19 cellular contexts compared by ENCODE assay signal in the genomic region with DNA sequence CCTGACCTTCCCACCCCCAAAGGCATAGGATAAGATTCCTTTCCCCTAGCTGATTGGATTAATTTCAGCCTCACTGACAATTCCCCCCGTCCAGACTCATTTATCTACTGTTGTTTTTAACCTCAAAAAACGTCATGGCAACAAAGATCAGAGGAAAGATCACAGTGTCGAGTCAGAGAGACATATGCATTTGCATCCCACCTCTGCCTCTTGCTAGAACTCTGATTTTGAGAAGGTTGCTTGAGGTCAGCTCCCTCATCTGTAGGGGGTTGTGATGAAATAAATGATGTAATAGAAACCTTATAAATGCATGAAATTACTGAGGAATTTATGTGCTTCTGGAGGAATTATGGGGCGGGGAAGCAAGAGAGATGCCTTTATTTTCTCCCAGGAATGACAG. TPM values are rescaled to one million over a fixed set of nuclear protein-coding genes. Genes with fewer than 3 reads are reported as not detected.
A peak's percentile ranks its signal among the peaks of the same experiment; 100 is the strongest.
DNase-seq lines count a peak whose midpoint lies in the region; ATAC-seq and TF ChIP-seq lines count a peak whose summit lies in the region.
"Had no signal": no experiment of that assay in that cellular context is flagged by ENCODE, and none has a peak within 500 bp of the region (broad histone marks: within the 10 kb centered on the region; RNA-seq: fewer than 3 reads in every experiment).

No MANE protein-coding gene starts in this region.

- peaks cover under 1 to 50% (median 33%) of the 10 kb centered on the region in 10 experiments; a peak in 18 of 20 replicates for H3K4me1 ChIP-seq in BLaER1 treated with 17β-estradiol and CSF1 and Interleukin-3, amounts not matched to agents 10 nM and 100 nM
- no peaks in the 10 kb centered on the region for H3K4me1 ChIP-seq in mesenchymal stem cell (ENCODE audit: control insufficient read depth, insufficient read depth, low read depth, low read length)
- no peaks in the 10 kb centered on the region for H3K4me1 ChIP-seq in upper lobe of right lung
- H3K4me1 ChIP-seq: BE2C had no signal

- H4K8ac ChIP-seq in mesenchymal stem cell (ENCODE audit: low read length): no peak overlapping the region

- H3K79me1 ChIP-seq in mesenchymal stem cell (replicated peaks; ENCODE audit: low read length, poor library complexity, severe bottlenecking): no peaks in the 10 kb centered on the region

- DNase-seq in NCI-H146 (lab: John Stamatoyannopoulos, UW) (peak; percentile 7), NCI-H146 treated with DMSO at 0.1 percent for 48 hours (lab: John Stamatoyannopoulos, UW; ENCODE audit: unreplicated experiment) (no peak), NCI-H69 (lab: John Stamatoyannopoulos, UW) (peak; percentile 45), mesenchymal stem cell (no peak), upper lobe of right lung (no peak)
- DNase-seq in stimulated activated CD4-positive, alpha-beta T cell treated with anti-CD3 and anti-CD28 coated beads, Interleukin-4, amount 100 ng/mL, for 4 hours: no peak
- DNase-seq: 8988T; BE2C; CD8-positive, alpha-beta memory T cell; DND-41; GDM1; GOT3; NCI-H1105; NCI-H187 treated with DMSO at 0.1 percent for 48 hours; PC-3 had no signal

- H2BK12ac ChIP-seq in mesenchymal stem cell (ENCODE audit: low read length in 2 of 2): no peak overlapping the region

- whole genome bisulfite sequencing in mesenchymal stem cell: 57% methylated on average over 3 of the region's 4 CpGs

- H3K18ac ChIP-seq in mesenchymal stem cell (ENCODE audit: low read depth in 1 of 2, low read length in 2 of 2): no peak overlapping the region

- H3K4me2 ChIP-seq in BLaER1 treated with 17β-estradiol and CSF1 and Interleukin-3, amounts not matched to agents 10 nM and 100 nM: peak overlapping the region in 7 of 11 experiments; percentile 33 to 87 (median 67); a peak in 13 of 22 replicates
- no peak overlapping the region for H3K4me2 ChIP-seq in mesenchymal stem cell (ENCODE audit: low read length, poor library complexity, severe bottlenecking)

- no peak overlapping the region for H2AFZ ChIP-seq in mesenchymal stem cell (ENCODE audit: low read depth, low read length)

- no peaks in the 10 kb centered on the region for H4K20me1 ChIP-seq in BLaER1 treated with 17β-estradiol and CSF1 and Interleukin-3, amounts not matched to agents 10 nM and 100 nM

- ATAC-seq in upper lobe of right lung: no peak
- no peak for ATAC-seq in HG03342 (IDR thresholded peaks at IDR 0.05; ENCODE audit: unreplicated experiment)
- ATAC-seq: PC-3 had no signal

- H3K4me3 ChIP-seq in BLaER1 treated with 17β-estradiol and CSF1 and Interleukin-3, amounts not matched to agents 10 nM and 100 nM: no peak overlapping the region
- no peak overlapping the region for H3K4me3 ChIP-seq in mesenchymal stem cell (ENCODE audit: insufficient read depth in 1 of 2, low read depth in 1 of 2, low read length in 2 of 2)
- H3K4me3 ChIP-seq in upper lobe of right lung: no peak overlapping the region
- H3K4me3 ChIP-seq: MG63 had no signal

- H3K4ac ChIP-seq in mesenchymal stem cell (ENCODE audit: low read depth in 1 of 2, low read length in 2 of 2): no peak overlapping the region

- H2BK15ac ChIP-seq in mesenchymal stem cell (ENCODE audit: low read depth, poor library complexity, severe bottlenecking): no peak overlapping the region

- H4K91ac ChIP-seq in mesenchymal stem cell (ENCODE audit: low read length): no peak overlapping the region

- peak overlapping the region in 1 of 11 experiments; percentile 9; a peak in 1 of 22 replicates for H3K27ac ChIP-seq in BLaER1 treated with 17β-estradiol and CSF1 and Interleukin-3, amounts not matched to agents 10 nM and 100 nM
- H3K27ac ChIP-seq in mesenchymal stem cell (ENCODE audit: low read length, poor library complexity, severe bottlenecking): no peak overlapping the region
- no peak overlapping the region for H3K27ac ChIP-seq in upper lobe of right lung
- H3K27ac ChIP-seq: RWPE1 had no signal

- no peak overlapping the region for H3K9ac ChIP-seq in BLaER1 treated with 17β-estradiol and CSF1 and Interleukin-3, amounts not matched to agents 10 nM and 100 nM
- peak overlapping the region; percentile 51 for H3K9ac ChIP-seq in mesenchymal stem cell (ENCODE audit: low read length)

- H3K27me3 ChIP-seq in BLaER1 treated with 17β-estradiol and CSF1 and Interleukin-3, amounts not matched to agents 10 nM and 100 nM: no peaks in the 10 kb centered on the region
- peaks cover 0 to 5% of the 10 kb centered on the region in 2 experiments for H3K27me3 ChIP-seq in mesenchymal stem cell (ENCODE audit: control insufficient read depth in 1 of 2, insufficient read depth in 1 of 2, low read length in 2 of 2)
- H3K27me3 ChIP-seq in upper lobe of right lung: peaks cover 4% of the 10 kb centered on the region
- H3K27me3 ChIP-seq: BE2C, MG63 had no signal

- H2BK120ac ChIP-seq in mesenchymal stem cell (ENCODE audit: low read depth, low read length): no peak overlapping the region

- no peak overlapping the region for H3K14ac ChIP-seq in mesenchymal stem cell (ENCODE audit: low read length in 2 of 2)

- no peaks in the 10 kb centered on the region for H3K36me3 ChIP-seq in BLaER1 treated with 17β-estradiol and CSF1 and Interleukin-3, amounts not matched to agents 10 nM and 100 nM
- H3K36me3 ChIP-seq in mesenchymal stem cell (ENCODE audit: control insufficient read depth in 1 of 2, insufficient read depth in 2 of 2, low read depth in 1 of 2, low read length in 2 of 2) (no peaks in the 10 kb centered on the region), upper lobe of right lung (no peaks in the 10 kb centered on the region)
- H3K36me3 ChIP-seq: BE2C, MG63 had no signal

- H3K23ac ChIP-seq in mesenchymal stem cell (ENCODE audit: low read length in 2 of 2): no peak overlapping the region

- no peak overlapping the region for H2BK5ac ChIP-seq in mesenchymal stem cell (ENCODE audit: low read depth, low read length, poor library complexity, severe bottlenecking)

- H3K9me3 ChIP-seq in BLaER1 treated with 17β-estradiol and CSF1 and Interleukin-3, amounts not matched to agents 10 nM and 100 nM (replicated peaks in 1 of 11): peaks cover 0 to 12% (median 3%) of the 10 kb centered on the region in 11 experiments; a peak in 8 of 22 replicates
- H3K9me3 ChIP-seq in mesenchymal stem cell (ENCODE audit: control insufficient read depth, low read length) (no peaks in the 10 kb centered on the region), upper lobe of right lung (no peaks in the 10 kb centered on the region)
- H3K9me3 ChIP-seq: BE2C, MG63 had no signal

- no peak overlapping the region for H2AK5ac ChIP-seq in mesenchymal stem cell (ENCODE audit: low read length, severe bottlenecking)

- no peak for TF ChIP-seq CTCF in upper lobe of right lung (IDR thresholded peaks at IDR 0.05)

- intact Hi-C loops in upper lobe of right lung (cut with DNase I): no loop called here

RNA-seq across cellular contexts. Expression of gene SYN3, which starts 53.3 kb away (rescaled TPM):
- polyA plus RNA-seq in mesenchymal stem cell (2013, experiment 1 of 2): 0.01 TPM
- 0.05 TPM for polyA plus RNA-seq in mesenchymal stem cell (2013, experiment 2 of 2)
- 1.9 TPM for total RNA-seq in upper lobe of right lung
- total RNA-seq: CD8-positive, alpha-beta memory T cell; PC-3 had no signal
- polyA plus RNA-seq: CD8-positive, alpha-beta memory T cell had no signal

Comparison
In these comparisons a context has a peak if more than half of its experiments do, and no peak if none do; other contexts are left out.
1. DNase-seq: peak in NCI-H146 (single experiment) and NCI-H69 (single experiment); none in NCI-H146 treated with DMSO at 0.1 percent for 48 hours (single experiment), mesenchymal stem cell (single experiment), upper lobe of right lung (single experiment) and stimulated activated CD4-positive, alpha-beta T cell treated with anti-CD3 and anti-CD28 coated beads, Interleukin-4, amount 100 ng/mL, for 4 hours (0 of 2).